Comparison of ENCODE assay signal across 1 cellular context in genomic region chr6:83518946-83519489, GRCh38.
TF ChIP-seq lines count a peak whose summit lies in the region.

No MANE protein-coding gene starts in this region.

TF ChIP-seq in GM12878, 131 proteins besides CTCF, POLR2A, EP300 and RAD21 (continued from another document):
- TF ChIP-seq REST (IDR thresholded peaks at IDR 0.05; ENCODE audit: low read depth, low read length) (no peak), MTA2 (IDR thresholded peaks at IDR 0.05; ENCODE audit: low read depth) (no peak), IRF4 (IDR thresholded peaks at IDR 0.05; ENCODE audit: low read depth, low read length) (no peak), PAX5 (IDR thresholded peaks at IDR 0.05; ENCODE audit: borderline replicate concordance, low read depth, low read length) (no peak), SP1 (IDR thresholded peaks at IDR 0.05; ENCODE audit: low read depth, low read length) (no peak), JUNB (IDR thresholded peaks at IDR 0.05) (no peak), FOS (IDR thresholded peaks at IDR 0.05; ENCODE audit: borderline replicate concordance, extremely low read depth, insufficient read length) (no peak), EGR1 (IDR thresholded peaks at IDR 0.05; ENCODE audit: borderline replicate concordance in 1 of 2, low read depth in 2 of 2, low read length in 2 of 2) (no peak), DPF2 (IDR thresholded peaks at IDR 0.05) (no peak), POU2F2 (IDR thresholded peaks at IDR 0.05; ENCODE audit: borderline replicate concordance, low read depth, low read length) (no peak), ZNF217 (IDR thresholded peaks at IDR 0.05) (no peak), YBX1 (IDR thresholded peaks at IDR 0.05) (no peak), GABPA (IDR thresholded peaks at IDR 0.05; ENCODE audit: low read depth) (no peak), BACH1 (IDR thresholded peaks at IDR 0.05; ENCODE audit: borderline replicate concordance) (no peak)
